1 cellular context compared by ENCODE assay signal in genomic region chr7:143757596-143757995, GRCh38. TPM values are rescaled to one million over a fixed set of nuclear protein-coding genes. Genes with fewer than 3 reads are reported as not detected.
"Had no signal": no experiment of that assay in that cellular context is flagged by ENCODE, and none has a peak within 500 bp of the region (broad histone marks: within the 10 kb centered on the region; RNA-seq: fewer than 3 reads in every experiment).

Gene CTAGE6 (minus strand): TSS chr7:143757696. CDS start chr7:143757658, 38 bp downstream.

RNA-seq across cellular contexts. Expression of gene CTAGE6, which starts in this region (rescaled TPM):
- total RNA-seq: G401 had no signal
